ENCODE assay signal across 2 cellular contexts in genomic region chr18:79394438-79395307, GRCh38.
A peak's percentile ranks its signal among the peaks of the same experiment; 100 is the strongest.
TF ChIP-seq lines count a peak whose summit lies in the region.

No MANE protein-coding gene starts in this region.

TF ChIP-seq in HEK293, 187 proteins besides CTCF, POLR2A, EP300 and RAD21 (continued from another document and continues in another):
- TF ChIP-seq HIC1 (tag by site-specific recombination; IDR thresholded peaks at IDR 0.05) (peak; percentile 62), SALL2 (tag by site-specific recombination; IDR thresholded peaks at IDR 0.05; ENCODE audit: borderline replicate concordance) (no peak), ZNF239 (tag by site-specific recombination; IDR thresholded peaks at IDR 0.05) (no peak), ZNF221 (tag by site-specific recombination; IDR thresholded peaks at IDR 0.05; ENCODE audit: borderline replicate concordance) (no peak), ZBTB44 (tag by site-specific recombination; IDR thresholded peaks at IDR 0.05) (no peak), SP7 (tag by site-specific recombination; IDR thresholded peaks at IDR 0.05) (peak; percentile 58), ZFHX2 (tag by site-specific recombination; conservative IDR thresholded peaks at IDR 0.05) (peak; percentile 13; the same call in 1 of the 2 replicates), YY2 (tag by site-specific recombination; IDR thresholded peaks at IDR 0.05) (no peak), ZNF37A (tag by site-specific recombination; IDR thresholded peaks at IDR 0.05) (no peak), ZNF585B (tag by site-specific recombination; IDR thresholded peaks at IDR 0.05) (no peak), ZBTB17 (tag by site-specific recombination; IDR thresholded peaks at IDR 0.05) (no peak; the same call in 1 of the 2 replicates), EGR2 (tag by site-specific recombination; IDR thresholded peaks at IDR 0.05; ENCODE audit: low read depth) (no peak), ZNF274 (IDR thresholded peaks at IDR 0.05; ENCODE audit: low read length) (no peak), ZNF274 (tag by site-specific recombination; IDR thresholded peaks at IDR 0.05; ENCODE audit: borderline replicate concordance) (no peak), ZBTB48 (tag by site-specific recombination; IDR thresholded peaks at IDR 0.05) (no peak), ZNF600 (tag by site-specific recombination; IDR thresholded peaks at IDR 0.05) (0 out of 2 replicates have a peak, but pooled peaks have one; percentile 17), ZNF16 (tag by site-specific recombination; IDR thresholded peaks at IDR 0.05; ENCODE audit: low read depth) (no peak), RBAK (tag by site-specific recombination; IDR thresholded peaks at IDR 0.05) (no peak), TRIM28 (IDR thresholded peaks at IDR 0.05; ENCODE audit: borderline replicate concordance, low read length) (no peak), AEBP2 (tag by site-specific recombination; IDR thresholded peaks at IDR 0.05; ENCODE audit: borderline replicate concordance) (no peak), ZNF26 (tag by site-specific recombination; IDR thresholded peaks at IDR 0.05) (no peak), SCRT1 (tag by site-specific recombination; IDR thresholded peaks at IDR 0.05; ENCODE audit: borderline replicate concordance) (no peak), ZNF391 (tag by site-specific recombination; IDR thresholded peaks at IDR 0.05; ENCODE audit: borderline replicate concordance, low read depth) (no peak), ZNF133 (tag by site-specific recombination; IDR thresholded peaks at IDR 0.05) (no peak), BCL6B (tag by site-specific recombination; IDR thresholded peaks at IDR 0.05) (no peak), ZNF610 (tag by site-specific recombination; IDR thresholded peaks at IDR 0.05; ENCODE audit: borderline replicate concordance) (no peak), ZNF404 (tag by site-specific recombination; IDR thresholded peaks at IDR 0.05) (no peak)

TF ChIP-seq in K562, 482 proteins besides CTCF, POLR2A, EP300 and RAD21 (continued from another document and continues in another):
- TF ChIP-seq MGA (IDR thresholded peaks at IDR 0.05) (peak; percentile 58; the same call in 1 of the 2 replicates), MBD2 (IDR thresholded peaks at IDR 0.05; ENCODE audit: borderline replicate concordance, low read depth) (no peak), ZNF740 (CRISPR knock-in tag; IDR thresholded peaks at IDR 0.05) (0 out of 2 replicates have a peak, but pooled peaks have one; percentile 36), ZNF740 (tag; IDR thresholded peaks at IDR 0.05) (peak in 1 of 2 experiments; percentile 54; a peak in 1 of 4 replicates), L3MBTL2 (IDR thresholded peaks at IDR 0.05) (peak; percentile 32; the same call in 1 of the 2 replicates), IRF1 (CRISPR knock-in tag; IDR thresholded peaks at IDR 0.05; ENCODE audit: borderline replicate concordance) (no peak), DIDO1 (tag; IDR thresholded peaks at IDR 0.05; ENCODE audit: low read depth) (no peak), CEBPB (tag; IDR thresholded peaks at IDR 0.05) (no peak), LARP7 (IDR thresholded peaks at IDR 0.05) (no peak), VEZF1 (CRISPR knock-in tag; IDR thresholded peaks at IDR 0.05) (peak; percentile 32; the same call in 1 of the 2 replicates), ZNF274 (IDR thresholded peaks at IDR 0.05; ENCODE audit: borderline replicate concordance, low read depth, low read length) (no peak), STAT6 (CRISPR knock-in tag; IDR thresholded peaks at IDR 0.05) (no peak), SIX5 (IDR thresholded peaks at IDR 0.05; ENCODE audit: borderline replicate concordance in 1 of 2, insufficient read depth in 1 of 2, low read depth in 1 of 2, low read length in 2 of 2) (no peak), KLF1 (tag; IDR thresholded peaks at IDR 0.05) (no peak), RFX1 (IDR thresholded peaks at IDR 0.05) (no peak), SETDB1 (IDR thresholded peaks at IDR 0.05; ENCODE audit: low read length) (no peak), PYGO2 (tag; IDR thresholded peaks at IDR 0.05) (no peak), TFAM (CRISPR knock-in tag; conservative IDR thresholded peaks at IDR 0.05) (no peak), DNMT1 (IDR thresholded peaks at IDR 0.05) (no peak), PRDM10 (IDR thresholded peaks at IDR 0.05; ENCODE audit: partially characterized antibody) (peak; percentile 43), ZNF133 (CRISPR knock-in tag; IDR thresholded peaks at IDR 0.05) (no peak), ARID2 (IDR thresholded peaks at IDR 0.05) (no peak), ASH1L (IDR thresholded peaks at IDR 0.05; ENCODE audit: borderline replicate concordance, low read depth, partially characterized antibody) (no peak), BRCA1 (IDR thresholded peaks at IDR 0.05) (no peak), BRCA1 (CRISPR knock-in tag; IDR thresholded peaks at IDR 0.05) (no peak)
